ENCODE assay signal across 11 cellular contexts in the genomic region with DNA sequence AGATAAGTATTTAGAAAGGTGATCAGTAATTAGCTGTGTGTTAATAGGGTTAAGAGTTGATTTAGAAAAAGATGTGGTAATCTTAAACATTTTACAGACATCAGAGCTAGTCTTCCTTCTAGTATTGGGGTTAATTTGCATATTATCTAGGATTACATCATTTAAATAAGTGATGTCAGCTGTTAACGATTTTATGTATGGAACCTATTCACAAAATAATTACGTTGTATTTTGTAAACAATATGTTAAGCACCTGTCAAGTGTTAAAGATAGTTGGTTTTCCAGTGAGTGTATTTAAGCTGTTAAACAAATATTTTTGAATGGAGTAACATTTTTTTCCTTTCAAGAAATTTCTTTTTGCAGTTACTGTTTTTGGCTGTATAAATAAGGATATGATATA. TPM values are rescaled to one million over a fixed set of nuclear protein-coding genes. Genes with fewer than 3 reads are reported as not detected.
A peak's percentile ranks its signal among the peaks of the same experiment; 100 is the strongest.
DNase-seq lines count a peak whose midpoint lies in the region; ATAC-seq, FAIRE-seq and TF ChIP-seq lines count a peak whose summit lies in the region.
"Had no signal": no experiment of that assay in that cellular context is flagged by ENCODE, and none has a peak within 500 bp of the region (broad histone marks: within the 10 kb centered on the region; RNA-seq: fewer than 3 reads in every experiment).

No MANE protein-coding gene starts in this region.

- H3K9ac ChIP-seq in keratinocyte (ENCODE audit: control insufficient read depth, extremely low read depth, insufficient read depth, low read length), result peak overlapping the region; percentile 46

- H4K20me1 ChIP-seq in keratinocyte (ENCODE audit: control insufficient read depth, extremely low read depth, insufficient read depth, low read length), result no peaks in the 10 kb centered on the region

- peaks cover 45 to 83% (median 60%) of the 10 kb centered on the region in 4 donors for H3K4me1 Mint-ChIP-seq in CD4-positive, alpha-beta memory T cell
- H3K4me1 Mint-ChIP-seq in activated CD4-positive, alpha-beta memory T cell treated with anti-CD3 and anti-CD28 coated beads, Interleukin-2, amount 10 ng/mL, durations not matched to agents 7 days and 5 days, result peaks cover 63% of the 10 kb centered on the region

- ATAC-seq in HG03342 (IDR thresholded peaks at IDR 0.05; ENCODE audit: unreplicated experiment), result no peak
- ATAC-seq: esophagus mucosa, pancreas had no signal

- peak overlapping the region; percentile 6 for H3K27ac ChIP-seq in CD4-positive, alpha-beta memory T cell (ENCODE audit: low read depth, low read length)
- H3K27ac ChIP-seq in HEK293 (ENCODE audit: extremely low read depth, low read depth, low read length), result no peak overlapping the region
- H3K27ac ChIP-seq in keratinocyte (ENCODE audit: control insufficient read depth, insufficient read depth, low read length), result peak overlapping the region; percentile 79
- H3K27ac ChIP-seq in ascending aorta, result no peak overlapping the region
- H3K27ac ChIP-seq: pancreas had no signal

- no peak overlapping the region for H3K4me3 ChIP-seq in CD4-positive, alpha-beta memory T cell (ENCODE audit: low read length in 2 of 2)
- H3K4me3 ChIP-seq in HEK293 (ENCODE audit: low read depth, low read length) (peak overlapping the region; percentile 96; the same call in 1 of the 2 replicates), keratinocyte (ENCODE audit: control insufficient read depth in 2 of 3, extremely low read depth in 1 of 3, insufficient read depth in 2 of 3, low read depth in 1 of 3, low read length in 3 of 3) (peak overlapping the region in 2 of 3 experiments; percentile 94 to 96), ascending aorta (peak overlapping the region in 1 of 2 donors; percentile 94)

- peak in 1 of 5 donors; percentile 8 for DNase-seq in CD4-positive, alpha-beta memory T cell
- DNase-seq in activated CD4-positive, alpha-beta memory T cell treated with anti-CD3 and anti-CD28 coated beads, Interleukin-2, amount 10 ng/mL, durations not matched to agents 7 days and 5 days, result no peak
- no peak for DNase-seq in keratinocyte (ENCODE audit: low read depth, low spot score)
- DNase-seq in ascending aorta (ENCODE audit: low spot score in 2 of 2), result no peak
- no peak for DNase-seq in NCI-H524 (lab: John Stamatoyannopoulos, UW)
- DNase-seq in NCI-H2107 (lab: John Stamatoyannopoulos, UW), result no peak
- DNase-seq: NCI-H2171 treated with DMSO at 0.1 percent for 48 hours, pancreas had no signal

- H3K9me3 Mint-ChIP-seq in CD4-positive, alpha-beta memory T cell, result peaks cover 0 to 5% (median 0%) of the 10 kb centered on the region in 8 donors
- no peaks in the 10 kb centered on the region for H3K9me3 Mint-ChIP-seq in activated CD4-positive, alpha-beta memory T cell treated with anti-CD3 and anti-CD28 coated beads, Interleukin-2, amount 10 ng/mL, durations not matched to agents 7 days and 5 days

- peaks cover 0 to 4% of the 10 kb centered on the region in 2 donors for H3K27me3 Mint-ChIP-seq in CD4-positive, alpha-beta memory T cell
- H3K27me3 Mint-ChIP-seq in activated CD4-positive, alpha-beta memory T cell treated with anti-CD3 and anti-CD28 coated beads, Interleukin-2, amount 10 ng/mL, durations not matched to agents 7 days and 5 days, result no peaks in the 10 kb centered on the region

- peaks cover 60% of the 10 kb centered on the region for H3K4me1 ChIP-seq in CD4-positive, alpha-beta memory T cell (ENCODE audit: insufficient read depth, low read length)
- H3K4me1 ChIP-seq in HEK293 (ENCODE audit: control insufficient read depth, insufficient read depth, low read length), result peaks cover 16% of the 10 kb centered on the region
- peaks cover 27% of the 10 kb centered on the region for H3K4me1 ChIP-seq in keratinocyte (ENCODE audit: control insufficient read depth, extremely low read depth, insufficient read depth, low read length)
- peaks cover 0 to 21% of the 10 kb centered on the region in 2 donors for H3K4me1 ChIP-seq in ascending aorta

- intact Hi-C loops in CD4-positive, alpha-beta memory T cell (cut with micrococcal nuclease), result loop anchor here (5.0 kb wide), 2 partner anchors 427 to 533 kb away; partner anchors contain the start of gene YTHDC2
- intact Hi-C loops in ascending aorta (cut with DNase I), result loop anchor here (5.0 to 10.0 kb wide), 3 partner anchors 316 to 817 kb away; no protein-coding TSS in a partner anchor

- no peak overlapping the region for H2AFZ ChIP-seq in keratinocyte (ENCODE audit: control insufficient read depth, low read length)

- H3K36me3 Mint-ChIP-seq in CD4-positive, alpha-beta memory T cell, result peaks cover 17 to 47% of the 10 kb centered on the region in 2 donors
- peaks cover 58% of the 10 kb centered on the region for H3K36me3 Mint-ChIP-seq in activated CD4-positive, alpha-beta memory T cell treated with anti-CD3 and anti-CD28 coated beads, Interleukin-2, amount 10 ng/mL, durations not matched to agents 7 days and 5 days (ENCODE audit: low read depth)

- H3K4me2 ChIP-seq in keratinocyte (ENCODE audit: control insufficient read depth, extremely low read depth, insufficient read depth, low read depth, low read length), result peak overlapping the region; percentile 82

- H3K27ac Mint-ChIP-seq in CD4-positive, alpha-beta memory T cell, result peak overlapping the region; percentile 7 to 94 (median 74)
- H3K27ac Mint-ChIP-seq in activated CD4-positive, alpha-beta memory T cell treated with anti-CD3 and anti-CD28 coated beads, Interleukin-2, amount 10 ng/mL, durations not matched to agents 7 days and 5 days, result peak overlapping the region; percentile 96

- FAIRE-seq in keratinocyte (lab: Jason Lieb, UNC), result no peak
- FAIRE-seq: pancreas had no signal

- dilution Hi-C loops in keratinocyte (cut with MboI; ENCODE audit: extremely low pct_ligation_motif_present, low sequenced_read_pairs), result no loop called here

- no peaks in the 10 kb centered on the region for H3K9me1 ChIP-seq in keratinocyte (ENCODE audit: control insufficient read depth, extremely low read depth, insufficient read depth, low read length)

- POLR2A ChIA-PET in CD4-positive, alpha-beta memory T cell (lab: Charles Lee; ENCODE audit: partially characterized antibody), result interaction anchor here (0.7 to 2.2 kb wide), 10 partner anchors 11 to 535 kb away, joined by 3 to 6 read pairs (median 4); partner anchors contain the start of gene YTHDC2
- POLR2A ChIA-PET in HEK293 (lab: Yijun Ruan, JAX), result no interaction called here
- POLR2A ChIA-PET in activated CD4-positive, alpha-beta memory T cell treated with anti-CD3 and anti-CD28 coated beads, Interleukin-2, amount 10 ng/mL, durations not matched to agents 7 days and 5 days (lab: Charles Lee), result interaction anchor here (0.7 to 1.5 kb wide), 7 partner anchors 9 to 535 kb away, joined by 3 to 5 read pairs (median 4); partner anchors contain the start of genes REEP5 and YTHDC2

- peak overlapping the region; percentile 96 to 100 (median 99) for H3K4me3 Mint-ChIP-seq in CD4-positive, alpha-beta memory T cell
- H3K4me3 Mint-ChIP-seq in activated CD4-positive, alpha-beta memory T cell treated with anti-CD3 and anti-CD28 coated beads, Interleukin-2, amount 10 ng/mL, durations not matched to agents 7 days and 5 days, result peak overlapping the region; percentile 99

- no peaks in the 10 kb centered on the region for H3K27me3 ChIP-seq in CD4-positive, alpha-beta memory T cell (ENCODE audit: insufficient read depth, low read length)
- H3K27me3 ChIP-seq in keratinocyte (ENCODE audit: control insufficient read depth, extremely low read depth, insufficient read depth, low read length), result no peaks in the 10 kb centered on the region
- H3K27me3 ChIP-seq in ascending aorta, result no peaks in the 10 kb centered on the region
- H3K27me3 ChIP-seq: pancreas had no signal

- TF ChIP-seq CTCF in HEK293 (tag by site-specific recombination; IDR thresholded peaks at IDR 0.05) (no peak), keratinocyte (optimal IDR thresholded peaks at IDR 0.05 in 1 of 3, IDR thresholded peaks at IDR 0.05 in 1 of 3, conservative IDR thresholded peaks at IDR 0.05 in 1 of 3; ENCODE audit: extremely low read depth in 1 of 3, insufficient read depth in 2 of 3, low read length in 3 of 3) (no peak), ascending aorta (IDR thresholded peaks at IDR 0.05) (no peak)

- CTCF ChIA-PET in CD4-positive, alpha-beta memory T cell (lab: Charles Lee; ENCODE audit: partially characterized antibody), result interaction anchor here (0.8 to 3.6 kb wide), 12 partner anchors 9 to 818 kb away, joined by 3 to 27 read pairs (median 4); no protein-coding TSS in a partner anchor
- CTCF ChIA-PET in HEK293 (lab: Yijun Ruan, JAX), result interaction anchor here (0.7 to 5.0 kb wide), 4 partner anchors 14 to 288 kb away, joined by 3 to 21 read pairs (median 4); no protein-coding TSS in a partner anchor
- CTCF ChIA-PET in activated CD4-positive, alpha-beta memory T cell treated with anti-CD3 and anti-CD28 coated beads, Interleukin-2, amount 10 ng/mL, durations not matched to agents 7 days and 5 days (lab: Charles Lee), result interaction anchor here (0.9 to 1.8 kb wide), 6 partner anchors 8 to 287 kb away, joined by 3 to 6 read pairs (median 4); no protein-coding TSS in a partner anchor

- peaks cover 3% of the 10 kb centered on the region for H3K36me3 ChIP-seq in CD4-positive, alpha-beta memory T cell (ENCODE audit: insufficient read depth, low read length)
- H3K36me3 ChIP-seq in HEK293 (ENCODE audit: control insufficient read depth in 2 of 2, insufficient read depth in 1 of 2, low read length in 2 of 2) (peaks cover 3 to 8% of the 10 kb centered on the region in 2 experiments), keratinocyte (ENCODE audit: control insufficient read depth in 2 of 2, extremely low read depth in 1 of 2, insufficient read depth in 2 of 2, low read length in 2 of 2) (peaks cover 0 to 4% of the 10 kb centered on the region in 2 experiments), ascending aorta (no peaks in the 10 kb centered on the region)
- H3K36me3 ChIP-seq: pancreas had no signal

- no peaks in the 10 kb centered on the region for H3K9me3 ChIP-seq in CD4-positive, alpha-beta memory T cell (ENCODE audit: control insufficient read depth in 1 of 2, low read length in 2 of 2)
- no peaks in the 10 kb centered on the region for H3K9me3 ChIP-seq in HEK293 (ENCODE audit: control insufficient read depth, insufficient read depth, low read depth, low read length)
- H3K9me3 ChIP-seq in keratinocyte (ENCODE audit: control insufficient read depth, low read depth, low read length), result no peaks in the 10 kb centered on the region
- no peaks in the 10 kb centered on the region for H3K9me3 ChIP-seq in ascending aorta
- H3K9me3 ChIP-seq: pancreas had no signal

- H3K79me2 ChIP-seq in keratinocyte (ENCODE audit: control insufficient read depth, insufficient read depth, low read length), result peaks cover 73% of the 10 kb centered on the region

RNA-seq across cellular contexts. Expression of gene DCP2, which starts 2.2 kb away (rescaled TPM):
- total RNA-seq in CD4-positive, alpha-beta memory T cell, result 100 to 1,000 TPM; 116 to 123 TPM
- 10 to 100 TPM; 54.0 to 75.4 TPM for polyA plus RNA-seq in CD4-positive, alpha-beta memory T cell
- total RNA-seq in activated CD4-positive, alpha-beta memory T cell treated with anti-CD3 and anti-CD28 coated beads, Interleukin-2, amount 10 ng/mL, durations not matched to agents 7 days and 5 days, result 100 to 1,000 TPM; 135 to 138 TPM
- 6.7 to 11.8 TPM (median 10.1 TPM) in 3 replicates for polyA plus RNA-seq in keratinocyte
- 11.3 TPM for polyA plus RNA-seq in keratinocyte (2011; ENCODE audit: low read depth)
- 5.7 and 9.1 TPM in 2 replicates for polyA plus RNA-seq in keratinocyte (2011; cell fraction: cytosol; rRNA removed)
- polyA plus RNA-seq in keratinocyte (2011; cell fraction: nucleus; rRNA removed), result 7.5 and 10.7 TPM in 2 replicates
- 8.5 and 10.5 TPM in 2 replicates for polyA plus RNA-seq in keratinocyte (2012; ENCODE audit: low replicate concordance)
- 7.4 to 22.0 TPM (median 21.7 TPM) in 3 replicates for polyA minus RNA-seq in keratinocyte
- polyA minus RNA-seq in keratinocyte (2011; cell fraction: cytosol; rRNA and poly(A)+ RNA removed), result 7.1 TPM
- polyA minus RNA-seq in keratinocyte (2011; cell fraction: nucleus; rRNA and poly(A)+ RNA removed), result 13.1 and 21.5 TPM in 2 replicates
- 24.6 TPM for total RNA-seq in ascending aorta

RNA-seq across cellular contexts. Expression of gene REEP5, which starts 56.8 kb away (rescaled TPM):
- total RNA-seq in CD4-positive, alpha-beta memory T cell, result 10 to 100 TPM; 55.6 to 61.1 TPM
- 100 to 1,000 TPM; 113 to 117 TPM for polyA plus RNA-seq in CD4-positive, alpha-beta memory T cell
- 10 to 100 TPM; 95.0 to 96.3 TPM for total RNA-seq in activated CD4-positive, alpha-beta memory T cell treated with anti-CD3 and anti-CD28 coated beads, Interleukin-2, amount 10 ng/mL, durations not matched to agents 7 days and 5 days
- polyA plus RNA-seq in keratinocyte, result 174 to 393 TPM (median 298 TPM) in 3 replicates
- polyA plus RNA-seq in keratinocyte (2011; ENCODE audit: low read depth), result 86.4 TPM
- 166 and 178 TPM in 2 replicates for polyA plus RNA-seq in keratinocyte (2011; cell fraction: cytosol; rRNA removed)
- polyA plus RNA-seq in keratinocyte (2011; cell fraction: nucleus; rRNA removed), result 202 and 222 TPM in 2 replicates
- 105 and 131 TPM in 2 replicates for polyA plus RNA-seq in keratinocyte (2012; ENCODE audit: low replicate concordance)
- polyA minus RNA-seq in keratinocyte, result 256 to 365 TPM (median 273 TPM) in 3 replicates
- polyA minus RNA-seq in keratinocyte (2011; cell fraction: cytosol; rRNA and poly(A)+ RNA removed), result 146 TPM
- polyA minus RNA-seq in keratinocyte (2011; cell fraction: nucleus; rRNA and poly(A)+ RNA removed), result 114 and 152 TPM in 2 replicates
- total RNA-seq in ascending aorta, result 49.7 TPM

Comparison
In these comparisons a context has a peak if more than half of its experiments do, and no peak if none do; other contexts are left out.
1. H3K27ac ChIP-seq: peak in CD4-positive, alpha-beta memory T cell (single experiment) and keratinocyte (single experiment); none in HEK293 (single experiment) and ascending aorta (0 of 2).
2. H3K4me3 ChIP-seq: peak in HEK293 (single experiment) and keratinocyte (2 of 3); none in CD4-positive, alpha-beta memory T cell (0 of 2).